1 cellular context compared by ENCODE assay signal in genomic region chr17:73179387-73179786, GRCh38.
TF ChIP-seq lines count a peak whose summit lies in the region.

No MANE protein-coding gene starts in this region.

TF ChIP-seq in HepG2, 621 proteins besides CTCF, POLR2A, EP300 and RAD21:
- TF ChIP-seq FOXA1 (IDR thresholded peaks at IDR 0.05): no peak
- peak; percentile 51; the same call in 1 of the 2 replicates for TF ChIP-seq FOXA1 (CRISPR knock-in tag; IDR thresholded peaks at IDR 0.05)
- no peak for TF ChIP-seq MAFG (CRISPR knock-in tag; IDR thresholded peaks at IDR 0.05)
- no peak for TF ChIP-seq SMAD9 (CRISPR knock-in tag; IDR thresholded peaks at IDR 0.05)
- TF ChIP-seq ZNF691 (CRISPR knock-in tag; IDR thresholded peaks at IDR 0.05; ENCODE audit: borderline replicate concordance, low read depth): no peak
- TF ChIP-seq ZKSCAN8 (CRISPR knock-in tag; IDR thresholded peaks at IDR 0.05; ENCODE audit: borderline replicate concordance): no peak
